Comparison of ENCODE assay signal across 18 cellular contexts in the genomic region with DNA sequence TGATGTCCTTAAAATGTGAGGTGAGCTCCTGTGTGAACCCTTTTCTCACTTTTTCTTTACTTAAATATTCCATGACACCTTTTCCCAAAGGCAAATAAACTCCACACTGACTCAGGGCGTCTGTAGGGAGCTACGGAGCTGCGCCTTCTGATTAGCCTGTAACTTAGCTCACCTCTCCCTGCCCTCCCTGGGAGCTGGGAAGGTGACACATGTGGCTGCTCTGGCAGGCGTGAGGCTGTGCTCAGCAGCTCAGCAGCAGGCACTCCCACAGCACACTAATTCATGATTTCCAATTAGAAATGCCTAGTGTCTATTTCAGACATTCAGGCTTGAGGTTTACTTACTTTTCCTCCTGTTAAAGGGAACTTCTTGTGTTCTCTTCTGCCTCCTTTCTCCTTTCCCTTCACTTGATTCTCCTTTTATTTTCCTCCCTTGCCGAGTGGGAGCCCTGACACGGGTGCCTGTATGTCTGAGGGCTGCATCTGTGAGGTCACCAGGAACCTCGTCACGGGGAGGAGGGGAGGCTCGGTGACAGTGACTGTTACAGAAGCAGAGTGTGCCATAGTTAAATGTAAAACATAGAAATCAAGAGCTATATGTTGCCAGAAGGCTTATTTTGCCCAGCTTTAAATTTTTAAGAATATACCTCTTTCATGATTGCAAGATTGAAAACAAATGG.
DNase-seq lines count a peak whose midpoint lies in the region; ATAC-seq, FAIRE-seq and TF ChIP-seq lines count a peak whose summit lies in the region.
"Had no signal": no experiment of that assay in that cellular context is flagged by ENCODE, and none has a peak within 500 bp of the region (broad histone marks: within the 10 kb centered on the region; RNA-seq: fewer than 3 reads in every experiment).

No MANE protein-coding gene starts in this region.

- H3K36me3 ChIP-seq in effector memory CD4-positive, alpha-beta T cell (ENCODE audit: control insufficient read depth, insufficient read depth, low read length) = no peaks in the 10 kb centered on the region
- H3K36me3 ChIP-seq: esophagus muscularis mucosa had no signal

- no peaks in the 10 kb centered on the region for H3K36me3 Mint-ChIP-seq in nephron (ENCODE audit: low read depth)
- H3K36me3 Mint-ChIP-seq: activated naive CD8-positive, alpha-beta T cell treated with anti-CD3 and anti-CD28 coated beads for 36 hours; T-cell had no signal

- no peaks in the 10 kb centered on the region for H3K9me3 ChIP-seq in effector memory CD4-positive, alpha-beta T cell (ENCODE audit: control insufficient read depth, low read length)
- H3K9me3 ChIP-seq: esophagus muscularis mucosa had no signal

- no peak overlapping the region for H3K27ac ChIP-seq in caudate nucleus (ENCODE audit: low read depth, low read length)
- H3K27ac ChIP-seq in effector memory CD4-positive, alpha-beta T cell (ENCODE audit: insufficient read depth, low read length, poor library complexity, severe bottlenecking) = no peak overlapping the region
- H3K27ac ChIP-seq: esophagus muscularis mucosa had no signal

- H3K9me3 Mint-ChIP-seq in nephron = peaks cover 2% of the 10 kb centered on the region

- DNase-seq in DMS53 (lab: John Stamatoyannopoulos, UW) (peak; percentile 72), NCI-H2107 (lab: John Stamatoyannopoulos, UW) (peak; percentile 21), caudate nucleus (lab: John Stamatoyannopoulos, UW) (peak in 35 of 61 donors; percentile 1 to 81 (median 26)), urothelium cell line (ENCODE audit: low spot score) (no peak)
- no peak for DNase-seq in effector memory CD4-positive, alpha-beta T cell
- DNase-seq: activated CD4-positive, alpha-beta T cell treated with anti-CD3 and anti-CD28 coated beads, Interleukin-2, amount 50 U/mL, for 48 hours; activated naive CD8-positive, alpha-beta T cell treated with anti-CD3 and anti-CD28 coated beads for 36 hours; activated T-cell treated with anti-CD3 and anti-CD28 coated beads, Interleukin-2, amount 50 U/mL, for 24 hours; midbrain; NCI-H1694 treated with DMSO at 0.1 percent for 48 hours; right cardiac atrium; stimulated activated naive CD8-positive, alpha-beta T cell treated with anti-CD3 and anti-CD28 coated beads, Interleukin-15, amount 100 ng/mL, for 72 hours; T-cell had no signal

- H3K4me1 Mint-ChIP-seq in nephron = peaks cover 27% of the 10 kb centered on the region
- H3K4me1 Mint-ChIP-seq: activated naive CD8-positive, alpha-beta T cell treated with anti-CD3 and anti-CD28 coated beads for 36 hours; stimulated activated naive CD8-positive, alpha-beta T cell treated with anti-CD3 and anti-CD28 coated beads, Interleukin-15, amount 100 ng/mL, for 72 hours; T-cell had no signal

- no peaks in the 10 kb centered on the region for H3K27me3 ChIP-seq in effector memory CD4-positive, alpha-beta T cell (replicated peaks; ENCODE audit: control insufficient read depth, insufficient read depth, low read length, poor library complexity, severe bottlenecking)
- H3K27me3 ChIP-seq: esophagus muscularis mucosa had no signal

- no peak for FAIRE-seq in urothelium cell line (lab: Jason Lieb, UNC)
- FAIRE-seq: HTR-8/SVneo had no signal

- peak overlapping the region; percentile 51 to 71 (median 69) for H3K27ac Mint-ChIP-seq in nephron
- H3K27ac Mint-ChIP-seq: activated naive CD8-positive, alpha-beta T cell treated with anti-CD3 and anti-CD28 coated beads for 36 hours; activated T-cell treated with anti-CD3 and anti-CD28 coated beads, Interleukin-2, amount 50 U/mL, for 24 hours; stimulated activated naive CD8-positive, alpha-beta T cell treated with anti-CD3 and anti-CD28 coated beads, Interleukin-15, amount 100 ng/mL, for 72 hours; T-cell had no signal

- no peak for TF ChIP-seq CTCF in nephron (IDR thresholded peaks at IDR 0.05; ENCODE audit: unreplicated experiment in 3 of 3)

- H3K4me1 ChIP-seq in effector memory CD4-positive, alpha-beta T cell (ENCODE audit: control insufficient read depth, insufficient read depth, low read length, poor library complexity, severe bottlenecking) = no peaks in the 10 kb centered on the region
- H3K4me1 ChIP-seq: esophagus muscularis mucosa had no signal

- peak overlapping the region in 1 of 3 experiments; percentile 38 for H3K4me3 Mint-ChIP-seq in nephron
- H3K4me3 Mint-ChIP-seq: activated naive CD8-positive, alpha-beta T cell treated with anti-CD3 and anti-CD28 coated beads for 36 hours; activated T-cell treated with anti-CD3 and anti-CD28 coated beads, Interleukin-2, amount 50 U/mL, for 24 hours; stimulated activated naive CD8-positive, alpha-beta T cell treated with anti-CD3 and anti-CD28 coated beads, Interleukin-15, amount 100 ng/mL, for 72 hours; T-cell had no signal

- ATAC-seq in GM21576 (IDR thresholded peaks at IDR 0.05; ENCODE audit: unreplicated experiment) (no peak), GM21786 (IDR thresholded peaks at IDR 0.05; ENCODE audit: unreplicated experiment) (no peak)
- ATAC-seq: right cardiac atrium; stimulated activated naive CD8-positive, alpha-beta T cell treated with anti-CD3 and anti-CD28 coated beads, Interleukin-15, amount 100 ng/mL, for 72 hours; T-cell had no signal

- H3K4me3 ChIP-seq in effector memory CD4-positive, alpha-beta T cell (ENCODE audit: insufficient read depth, low read depth, low read length, poor library complexity, severe bottlenecking) = no peak overlapping the region
- H3K4me3 ChIP-seq: esophagus muscularis mucosa had no signal

- peaks cover 7% of the 10 kb centered on the region for H3K27me3 Mint-ChIP-seq in nephron (ENCODE audit: low read depth)
- H3K27me3 Mint-ChIP-seq: activated naive CD8-positive, alpha-beta T cell treated with anti-CD3 and anti-CD28 coated beads for 36 hours; activated T-cell treated with anti-CD3 and anti-CD28 coated beads, Interleukin-2, amount 50 U/mL, for 24 hours; stimulated activated naive CD8-positive, alpha-beta T cell treated with anti-CD3 and anti-CD28 coated beads, Interleukin-15, amount 100 ng/mL, for 72 hours; T-cell had no signal

Comparison
In these comparisons a context has a peak if more than half of its experiments do, and no peak if none do; other contexts are left out.
1. DNase-seq: peak in DMS53 (single experiment), NCI-H2107 (single experiment) and caudate nucleus (35 of 61); none in urothelium cell line (single experiment) and effector memory CD4-positive, alpha-beta T cell (0 of 3).